ENCODE assay signal across 19 cellular contexts in the genomic region with DNA sequence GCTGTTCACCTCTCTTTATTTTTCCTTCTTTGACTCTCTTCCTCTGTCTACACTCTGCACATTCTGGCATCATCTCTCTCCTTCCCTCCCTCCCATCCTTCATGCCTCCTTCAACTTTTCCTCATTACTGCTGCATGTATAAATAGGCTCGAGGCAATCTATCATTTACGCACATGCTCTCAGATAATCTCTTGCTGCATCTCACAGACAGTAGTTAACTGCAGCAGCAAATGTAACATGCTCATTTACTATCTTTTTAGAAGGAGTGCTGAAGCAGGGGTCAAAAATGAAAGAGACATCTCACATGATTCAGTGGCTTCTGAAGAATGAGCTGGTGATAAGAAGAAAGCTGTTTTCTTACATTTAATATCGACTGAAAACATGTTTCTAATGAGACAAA.
DNase-seq lines count a peak whose midpoint lies in the region; ATAC-seq and TF ChIP-seq lines count a peak whose summit lies in the region.
"Had no signal": no experiment of that assay in that cellular context is flagged by ENCODE, and none has a peak within 500 bp of the region (broad histone marks: within the 10 kb centered on the region; RNA-seq: fewer than 3 reads in every experiment).

No MANE protein-coding gene starts in this region.

- H3K9me3 Mint-ChIP-seq in chondrocyte (ENCODE audit: low read depth) (no peaks in the 10 kb centered on the region), mesothelial cell of epicardium (no peaks in the 10 kb centered on the region), endothelial cell (ENCODE audit: unreplicated experiment) (no peaks in the 10 kb centered on the region)
- H3K9me3 Mint-ChIP-seq in naive thymus-derived CD4-positive, alpha-beta T cell, result peaks cover 0 to 20% (median 1%) of the 10 kb centered on the region in 11 donors
- H3K9me3 Mint-ChIP-seq: CD4-positive, alpha-beta memory T cell had no signal

- H3K4me1 Mint-ChIP-seq in chondrocyte (ENCODE audit: low read depth), result no peaks in the 10 kb centered on the region
- H3K4me1 Mint-ChIP-seq in mesothelial cell of epicardium, result peaks cover 74% of the 10 kb centered on the region
- H3K4me1 Mint-ChIP-seq in endothelial cell (ENCODE audit: unreplicated experiment), result no peaks in the 10 kb centered on the region
- peaks cover 0 to 5% (median 0%) of the 10 kb centered on the region in 7 donors for H3K4me1 Mint-ChIP-seq in naive thymus-derived CD4-positive, alpha-beta T cell
- H3K4me1 Mint-ChIP-seq: H9 had no signal

- no peaks in the 10 kb centered on the region for H3K36me3 ChIP-seq in naive thymus-derived CD4-positive, alpha-beta T cell (ENCODE audit: control insufficient read depth in 2 of 3, insufficient read depth in 3 of 3, low read length in 3 of 3)

- no peak for TF ChIP-seq CTCF in chondrocyte (IDR thresholded peaks at IDR 0.05)
- TF ChIP-seq CTCF in mesothelial cell of epicardium (IDR thresholded peaks at IDR 0.05; ENCODE audit: unreplicated experiment), result no peak
- TF ChIP-seq CTCF in endothelial cell (IDR thresholded peaks at IDR 0.05; ENCODE audit: unreplicated experiment), result no peak

- CTCF ChIA-PET in naive thymus-derived CD4-positive, alpha-beta T cell (lab: Charles Lee), result no interaction called here

- no peaks in the 10 kb centered on the region for H3K4me1 ChIP-seq in naive thymus-derived CD4-positive, alpha-beta T cell (ENCODE audit: control insufficient read depth in 2 of 2, insufficient read depth in 2 of 2, low read length in 2 of 2)
- H3K4me1 ChIP-seq: A549 had no signal

- H3K4me3 ChIP-seq in naive thymus-derived CD4-positive, alpha-beta T cell (ENCODE audit: low read length), result no peak overlapping the region
- H3K4me3 ChIP-seq: A549, GM23248 had no signal

- H3K4me3 Mint-ChIP-seq in chondrocyte (ENCODE audit: unreplicated experiment) (no peak overlapping the region), mesothelial cell of epicardium (no peak overlapping the region), endothelial cell (ENCODE audit: unreplicated experiment) (no peak overlapping the region)
- H3K4me3 Mint-ChIP-seq in naive thymus-derived CD4-positive, alpha-beta T cell, result no peak overlapping the region
- H3K4me3 Mint-ChIP-seq: CD4-positive, alpha-beta memory T cell; H9 had no signal

- H3K9me3 ChIP-seq in naive thymus-derived CD4-positive, alpha-beta T cell (ENCODE audit: control insufficient read depth in 2 of 3, low read length in 3 of 3), result no peaks in the 10 kb centered on the region
- H3K9me3 ChIP-seq: A549 had no signal

- intact Hi-C loops in naive thymus-derived CD4-positive, alpha-beta T cell (cut with micrococcal nuclease), result loop anchor here (10.0 kb wide), 3 partner anchors 335 to 1245 kb away; a partner anchor contains a TSS

- H3K27ac Mint-ChIP-seq in chondrocyte (ENCODE audit: unreplicated experiment) (peak overlapping the region; percentile 29), mesothelial cell of epicardium (peak overlapping the region; percentile 31), endothelial cell (ENCODE audit: unreplicated experiment) (no peak overlapping the region)
- peak overlapping the region in 1 of 9 donors; percentile 9 for H3K27ac Mint-ChIP-seq in naive thymus-derived CD4-positive, alpha-beta T cell
- H3K27ac Mint-ChIP-seq: CD4-positive, alpha-beta memory T cell; H9 had no signal

- H3K36me3 Mint-ChIP-seq in chondrocyte (ENCODE audit: low read depth), result no peaks in the 10 kb centered on the region
- H3K36me3 Mint-ChIP-seq in mesothelial cell of epicardium, result no peaks in the 10 kb centered on the region
- H3K36me3 Mint-ChIP-seq in endothelial cell (ENCODE audit: low read depth, unreplicated experiment), result peaks cover 12% of the 10 kb centered on the region
- H3K36me3 Mint-ChIP-seq in naive thymus-derived CD4-positive, alpha-beta T cell, result peaks cover 0 to 30% (median 13%) of the 10 kb centered on the region in 5 donors

- no peak for ATAC-seq in SK-N-SH treated with all-trans-retinoic acid at 6 μM for 48 hours
- no peak for ATAC-seq in naive thymus-derived CD4-positive, alpha-beta T cell
- ATAC-seq: A549, HCT116 had no signal

- DNase-seq in NCI-H69 (lab: John Stamatoyannopoulos, UW) (peak; percentile 12), chondrocyte (ENCODE audit: low spot score) (no peak), mesothelial cell of epicardium (ENCODE audit: low spot score in 2 of 2, unreplicated experiment in 2 of 2) (no peak), endothelial cell (ENCODE audit: low spot score) (no peak), NCI-H2107 (lab: John Stamatoyannopoulos, UW) (no peak), NCI-H1930 (lab: John Stamatoyannopoulos, UW) (no peak)
- DNase-seq in naive thymus-derived CD4-positive, alpha-beta T cell, result no peak
- DNase-seq: 8988T; ACHN; C1 segment of cervical spinal cord; CD4-positive, alpha-beta memory T cell; COR-L47; DMS153; DND-41; GM23248; H9 had no signal

- no peak overlapping the region for H3K27ac ChIP-seq in naive thymus-derived CD4-positive, alpha-beta T cell (ENCODE audit: low read depth, low read length)
- H3K27ac ChIP-seq: A549, GM23248 had no signal

- H3K27me3 ChIP-seq in naive thymus-derived CD4-positive, alpha-beta T cell (ENCODE audit: control insufficient read depth in 2 of 2, insufficient read depth in 2 of 2, low read length in 2 of 2), result no peaks in the 10 kb centered on the region

- H3K27me3 Mint-ChIP-seq in chondrocyte (ENCODE audit: low read depth) (no peaks in the 10 kb centered on the region), mesothelial cell of epicardium (ENCODE audit: low read depth) (no peaks in the 10 kb centered on the region), endothelial cell (ENCODE audit: unreplicated experiment) (no peaks in the 10 kb centered on the region)
- H3K27me3 Mint-ChIP-seq in naive thymus-derived CD4-positive, alpha-beta T cell, result no peaks in the 10 kb centered on the region
- H3K27me3 Mint-ChIP-seq: CD4-positive, alpha-beta memory T cell had no signal

- POLR2A ChIA-PET in naive thymus-derived CD4-positive, alpha-beta T cell (lab: Charles Lee), result no interaction called here

TF ChIP-seq in SK-N-SH treated with all-trans-retinoic acid at 6 μM for 48 hours, 23 proteins besides CTCF, POLR2A, EP300 and RAD21 (continues in another document):
- TF ChIP-seq, protein P1, sequence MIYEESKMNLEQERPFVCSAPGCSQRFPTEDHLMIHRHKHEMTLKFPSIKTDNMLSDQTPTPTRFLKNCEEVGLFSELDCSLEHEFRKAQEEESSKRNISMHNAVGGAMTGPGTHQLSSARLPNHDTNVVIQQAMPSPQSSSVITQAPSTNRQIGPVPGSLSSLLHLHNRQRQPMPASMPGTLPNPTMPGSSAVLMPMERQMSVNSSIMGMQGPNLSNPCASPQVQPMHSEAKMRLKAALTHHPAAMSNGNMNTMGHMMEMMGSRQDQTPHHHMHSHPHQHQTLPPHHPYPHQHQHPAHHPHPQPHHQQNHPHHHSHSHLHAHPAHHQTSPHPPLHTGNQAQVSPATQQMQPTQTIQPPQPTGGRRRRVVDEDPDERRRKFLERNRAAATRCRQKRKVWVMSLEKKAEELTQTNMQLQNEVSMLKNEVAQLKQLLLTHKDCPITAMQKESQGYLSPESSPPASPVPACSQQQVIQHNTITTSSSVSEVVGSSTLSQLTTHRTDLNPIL (CRISPR knock-in tag; IDR thresholded peaks at IDR 0.05; ENCODE audit: low read depth), result no peak
- TF ChIP-seq, protein P2, sequence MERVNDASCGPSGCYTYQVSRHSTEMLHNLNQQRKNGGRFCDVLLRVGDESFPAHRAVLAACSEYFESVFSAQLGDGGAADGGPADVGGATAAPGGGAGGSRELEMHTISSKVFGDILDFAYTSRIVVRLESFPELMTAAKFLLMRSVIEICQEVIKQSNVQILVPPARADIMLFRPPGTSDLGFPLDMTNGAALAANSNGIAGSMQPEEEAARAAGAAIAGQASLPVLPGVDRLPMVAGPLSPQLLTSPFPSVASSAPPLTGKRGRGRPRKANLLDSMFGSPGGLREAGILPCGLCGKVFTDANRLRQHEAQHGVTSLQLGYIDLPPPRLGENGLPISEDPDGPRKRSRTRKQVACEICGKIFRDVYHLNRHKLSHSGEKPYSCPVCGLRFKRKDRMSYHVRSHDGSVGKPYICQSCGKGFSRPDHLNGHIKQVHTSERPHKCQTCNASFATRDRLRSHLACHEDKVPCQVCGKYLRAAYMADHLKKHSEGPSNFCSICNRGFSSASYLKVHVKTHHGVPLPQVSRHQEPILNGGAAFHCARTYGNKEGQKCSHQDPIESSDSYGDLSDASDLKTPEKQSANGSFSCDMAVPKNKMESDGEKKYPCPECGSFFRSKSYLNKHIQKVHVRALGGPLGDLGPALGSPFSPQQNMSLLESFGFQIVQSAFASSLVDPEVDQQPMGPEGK (CRISPR knock-in tag; IDR thresholded peaks at IDR 0.05; ENCODE audit: borderline replicate concordance), result no peak
- TF ChIP-seq ZFP30 (CRISPR knock-in tag; IDR thresholded peaks at IDR 0.05) (no peak), PPARA (CRISPR knock-in tag; IDR thresholded peaks at IDR 0.05; ENCODE audit: borderline replicate concordance) (no peak), ZNF8 (CRISPR knock-in tag; IDR thresholded peaks at IDR 0.05) (no peak), ZC3H10 (CRISPR knock-in tag; IDR thresholded peaks at IDR 0.05) (no peak), ESRRG (CRISPR knock-in tag; IDR thresholded peaks at IDR 0.05) (no peak), TCF4 (CRISPR knock-in tag; IDR thresholded peaks at IDR 0.05; ENCODE audit: borderline replicate concordance) (peak; percentile 52; the same call in 1 of the 2 replicates)
- TF ChIP-seq, protein P3, sequence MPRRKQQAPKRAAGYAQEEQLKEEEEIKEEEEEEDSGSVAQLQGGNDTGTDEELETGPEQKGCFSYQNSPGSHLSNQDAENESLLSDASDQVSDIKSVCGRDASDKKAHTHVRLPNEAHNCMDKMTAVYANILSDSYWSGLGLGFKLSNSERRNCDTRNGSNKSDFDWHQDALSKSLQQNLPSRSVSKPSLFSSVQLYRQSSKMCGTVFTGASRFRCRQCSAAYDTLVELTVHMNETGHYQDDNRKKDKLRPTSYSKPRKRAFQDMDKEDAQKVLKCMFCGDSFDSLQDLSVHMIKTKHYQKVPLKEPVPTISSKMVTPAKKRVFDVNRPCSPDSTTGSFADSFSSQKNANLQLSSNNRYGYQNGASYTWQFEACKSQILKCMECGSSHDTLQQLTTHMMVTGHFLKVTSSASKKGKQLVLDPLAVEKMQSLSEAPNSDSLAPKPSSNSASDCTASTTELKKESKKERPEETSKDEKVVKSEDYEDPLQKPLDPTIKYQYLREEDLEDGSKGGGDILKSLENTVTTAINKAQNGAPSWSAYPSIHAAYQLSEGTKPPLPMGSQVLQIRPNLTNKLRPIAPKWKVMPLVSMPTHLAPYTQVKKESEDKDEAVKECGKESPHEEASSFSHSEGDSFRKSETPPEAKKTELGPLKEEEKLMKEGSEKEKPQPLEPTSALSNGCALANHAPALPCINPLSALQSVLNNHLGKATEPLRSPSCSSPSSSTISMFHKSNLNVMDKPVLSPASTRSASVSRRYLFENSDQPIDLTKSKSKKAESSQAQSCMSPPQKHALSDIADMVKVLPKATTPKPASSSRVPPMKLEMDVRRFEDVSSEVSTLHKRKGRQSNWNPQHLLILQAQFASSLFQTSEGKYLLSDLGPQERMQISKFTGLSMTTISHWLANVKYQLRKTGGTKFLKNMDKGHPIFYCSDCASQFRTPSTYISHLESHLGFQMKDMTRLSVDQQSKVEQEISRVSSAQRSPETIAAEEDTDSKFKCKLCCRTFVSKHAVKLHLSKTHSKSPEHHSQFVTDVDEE (CRISPR knock-in tag; IDR thresholded peaks at IDR 0.05), result peak; percentile 90; the same call in 1 of the 2 replicates
